ENCODE assay signal across 14 cellular contexts in the genomic region with DNA sequence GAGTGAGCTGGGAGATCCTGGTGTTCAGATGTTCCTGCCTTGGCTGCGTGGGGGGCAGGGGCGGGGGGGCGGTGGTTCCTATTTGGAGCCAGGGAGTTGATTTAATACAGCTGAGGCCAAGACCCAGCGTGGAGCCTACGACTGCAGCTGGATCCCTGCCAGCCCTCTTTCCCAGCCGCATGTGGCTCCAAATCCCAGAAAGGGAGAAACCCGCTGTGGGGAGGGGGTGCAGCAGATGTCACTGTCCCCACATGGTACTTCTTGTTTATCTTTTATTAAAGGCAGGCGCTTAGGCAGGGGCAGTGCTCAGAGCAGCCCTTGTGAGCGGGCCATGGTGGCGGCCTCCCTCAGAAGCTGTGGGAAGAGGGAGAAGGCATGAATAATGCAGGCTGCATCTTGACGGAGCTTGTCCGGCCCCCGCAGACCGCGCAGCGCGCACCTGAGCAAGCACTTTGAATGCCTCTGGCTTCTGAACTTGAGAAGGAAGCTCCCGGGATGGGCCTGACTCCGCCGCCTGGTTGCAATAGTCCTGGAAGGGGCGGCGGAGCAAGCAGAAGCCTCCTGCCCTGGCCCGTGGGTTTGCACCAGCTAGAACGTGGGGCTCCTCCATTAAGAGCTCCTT.
DNase-seq lines count a peak whose midpoint lies in the region; ATAC-seq lines count a peak whose summit lies in the region.
"Had no signal": no experiment of that assay in that cellular context is flagged by ENCODE, and none has a peak within 500 bp of the region (broad histone marks: within the 10 kb centered on the region; RNA-seq: fewer than 3 reads in every experiment).

No MANE protein-coding gene starts in this region.

- no peak overlapping the region for H3K4me3 ChIP-seq in skin epidermis

- H3K27ac ChIP-seq in skin epidermis = peak overlapping the region in 13 of 21 experiments; percentile 0 to 85 (median 50)

- ATAC-seq in esophagus mucosa = peak; percentile 77
- no peak for ATAC-seq in HG03045 (IDR thresholded peaks at IDR 0.05; ENCODE audit: unreplicated experiment)
- ATAC-seq: left cardiac atrium, PC-3 had no signal

- DNase-seq in NCI-H1694 treated with DMSO at 0.1 percent for 48 hours (lab: John Stamatoyannopoulos, UW) (peak; percentile 92), NCI-H524 treated with DMSO at 0.1 percent for 48 hours (lab: John Stamatoyannopoulos, UW) (peak; percentile 89), NCI-H2029 (lab: John Stamatoyannopoulos, UW) (no peak), putamen (ENCODE audit: low spot score) (no peak)
- DNase-seq: CD4-positive, CD25-positive, alpha-beta regulatory T cell; effector memory CD4-positive, alpha-beta T cell; GF-D8; left cardiac atrium; MV-4-11; nephron progenitor cell; PC-3 had no signal

Comparison
In these comparisons a context has a peak if more than half of its experiments do, and no peak if none do; other contexts are left out.
1. DNase-seq: peak in NCI-H1694 treated with DMSO at 0.1 percent for 48 hours (single experiment) and NCI-H524 treated with DMSO at 0.1 percent for 48 hours (single experiment); none in NCI-H2029 (single experiment) and putamen (single experiment).